Comparison of ENCODE assay signal across 19 cellular contexts in the genomic region with DNA sequence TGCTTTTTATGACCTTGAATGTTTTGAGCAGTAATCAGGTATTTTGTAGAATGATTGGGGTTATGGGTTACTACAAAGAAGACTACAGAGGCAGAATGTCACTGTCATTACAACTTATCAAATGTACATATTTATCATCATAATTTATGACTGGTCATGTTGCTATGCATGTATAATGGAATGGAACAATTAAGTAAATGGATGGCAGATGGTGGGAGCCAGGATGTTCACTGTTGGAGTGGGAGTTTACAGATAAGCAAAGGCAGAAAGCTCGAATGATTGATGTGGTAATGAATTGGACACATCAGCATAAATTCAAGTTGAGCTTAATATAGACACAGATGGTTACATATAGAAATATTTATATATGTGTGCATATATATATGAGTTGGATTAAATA.
DNase-seq lines count a peak whose midpoint lies in the region; ATAC-seq and TF ChIP-seq lines count a peak whose summit lies in the region.
"Had no signal": no experiment of that assay in that cellular context is flagged by ENCODE, and none has a peak within 500 bp of the region (broad histone marks: within the 10 kb centered on the region; RNA-seq: fewer than 3 reads in every experiment).

No MANE protein-coding gene starts in this region.

- H3K4me2 ChIP-seq in PC-9 = no peak overlapping the region
- H3K4me2 ChIP-seq in mesendoderm (ENCODE audit: low read length) = no peak overlapping the region
- H3K4me2 ChIP-seq: BLaER1 treated with 17β-estradiol and CSF1 and Interleukin-3, amounts not matched to agents 10 nM and 100 nM had no signal

- H3K4me3 ChIP-seq in PC-9 = no peak overlapping the region
- no peak overlapping the region for H3K4me3 ChIP-seq in mesendoderm (ENCODE audit: low read length)
- H3K4me3 ChIP-seq: BLaER1 treated with 17β-estradiol and CSF1 and Interleukin-3, amounts not matched to agents 10 nM and 100 nM; Peyer's patch had no signal

- H3K27ac ChIP-seq in PC-9 (no peak overlapping the region), mesendoderm (ENCODE audit: low read depth, low read length) (no peak overlapping the region)
- H3K27ac ChIP-seq: BLaER1 treated with 17β-estradiol and CSF1 and Interleukin-3, amounts not matched to agents 10 nM and 100 nM; Peyer's patch had no signal

- TF ChIP-seq CTCF in PC-9 (conservative IDR thresholded peaks at IDR 0.05) = no peak

- DNase-seq in DMS 273 treated with DMSO at 0.1 percent for 48 hours (lab: John Stamatoyannopoulos, UW) = peak; percentile 2
- peak; percentile 71 for DNase-seq in NCI-H524 treated with DMSO at 0.1 percent for 48 hours (lab: John Stamatoyannopoulos, UW)
- DNase-seq in PC-9 = no peak
- DNase-seq in mesendoderm = no peak
- no peak for DNase-seq in KG1 (lab: John Stamatoyannopoulos, UW)
- no peak for DNase-seq in stimulated activated CD4-positive, alpha-beta T cell treated with anti-CD3 and anti-CD28 coated beads, Interleukin-12 subunit alpha, Interleukin-12 subunit beta, amount 100 ng/mL, for 4 hours
- DNase-seq: Caco-2; CD4-positive, alpha-beta memory T cell; GDM1; MM.1S; NCI-H1048; NCI-H2029 treated with DMSO at 0.1 percent for 48 hours; NCI-H345; NCI-H526; NK-92 treated with Interleukin-12 subunit alpha and Interleukin-12 subunit beta, amount 100 ng/mL, for 24 hours; Peyer's patch; T-helper 9 cell had no signal

- no peak overlapping the region for H2BK120ac ChIP-seq in mesendoderm (ENCODE audit: low read depth, low read length)

- H3K4me1 ChIP-seq in PC-9 (replicated peaks; ENCODE audit: insufficient read depth) (no peaks in the 10 kb centered on the region), mesendoderm (ENCODE audit: control insufficient read depth, low read depth, low read length) (no peaks in the 10 kb centered on the region)
- H3K4me1 ChIP-seq: BLaER1 treated with 17β-estradiol and CSF1 and Interleukin-3, amounts not matched to agents 10 nM and 100 nM; Caco-2; Peyer's patch had no signal

- H3K79me2 ChIP-seq in PC-9 (ENCODE audit: low read depth) = no peaks in the 10 kb centered on the region
- H3K79me2 ChIP-seq in mesendoderm (ENCODE audit: control insufficient read depth, insufficient read depth, low read length) = no peaks in the 10 kb centered on the region

- H2AK5ac ChIP-seq in mesendoderm (ENCODE audit: low read length) = no peak overlapping the region

- no peak overlapping the region for H4K8ac ChIP-seq in mesendoderm (ENCODE audit: low read depth, low read length)

- H3K79me1 ChIP-seq in mesendoderm (ENCODE audit: low read length) = no peaks in the 10 kb centered on the region

- POLR2A ChIA-PET in PC-9 (lab: Charles Lee; ENCODE audit: unreplicated experiment) = no interaction called here

- no peaks in the 10 kb centered on the region for H4K20me1 ChIP-seq in PC-9 (ENCODE audit: insufficient read depth)
- H4K20me1 ChIP-seq: BLaER1 treated with 17β-estradiol and CSF1 and Interleukin-3, amounts not matched to agents 10 nM and 100 nM had no signal

- CTCF ChIA-PET in PC-9 (lab: Charles Lee) = no interaction called here

- H3K4ac ChIP-seq in mesendoderm (ENCODE audit: low read depth, low read length) = no peak overlapping the region

- no peak overlapping the region for H2BK15ac ChIP-seq in mesendoderm (replicated peaks; ENCODE audit: low read depth)

- H3F3A ChIP-seq in PC-9 (ENCODE audit: insufficient read depth, low read depth) = no peaks in the 10 kb centered on the region

- no peak overlapping the region for H4K5ac ChIP-seq in mesendoderm (ENCODE audit: low read length)

- H2BK5ac ChIP-seq in mesendoderm (ENCODE audit: low read length) = no peak overlapping the region

- no CpG with 5 or more reads among the region's 1 CpG for WGBS in mesendoderm (ENCODE audit: extremely low coverage, insufficient coverage, low lambda C conversion rate)

- no peaks in the 10 kb centered on the region for H3K9me3 ChIP-seq in PC-9 (ENCODE audit: insufficient read depth, low read depth)
- H3K9me3 ChIP-seq: BLaER1 treated with 17β-estradiol and CSF1 and Interleukin-3, amounts not matched to agents 10 nM and 100 nM; Caco-2; Peyer's patch had no signal

- H3K9ac ChIP-seq in mesendoderm (ENCODE audit: low read length) = no peak overlapping the region
- H3K9ac ChIP-seq: BLaER1 treated with 17β-estradiol and CSF1 and Interleukin-3, amounts not matched to agents 10 nM and 100 nM had no signal

- H2AFZ ChIP-seq in PC-9 = 0 out of 2 replicates have a peak overlapping the region, but pooled peaks have one; percentile 22

- H3K18ac ChIP-seq in mesendoderm (ENCODE audit: low read length) = no peak overlapping the region

- H3K56ac ChIP-seq in mesendoderm (ENCODE audit: low read length) = no peak overlapping the region

- H3K23ac ChIP-seq in mesendoderm (ENCODE audit: low read length) = no peak overlapping the region

- no peaks in the 10 kb centered on the region for H3K9me2 ChIP-seq in PC-9 (ENCODE audit: insufficient read depth)

- ATAC-seq in GM21825 (IDR thresholded peaks at IDR 0.05; ENCODE audit: unreplicated experiment) = no peak

- no TSS peak for BruUV-seq in PC-9 (replicated peaks; lab: Mats Ljungman, UMichigan)

- intact Hi-C loops in PC-9 (cut with micrococcal nuclease; ENCODE audit: unreplicated experiment) = no loop called here

- no peaks in the 10 kb centered on the region for H3K27me3 ChIP-seq in PC-9 (ENCODE audit: insufficient read depth, low read depth)
- no peaks in the 10 kb centered on the region for H3K27me3 ChIP-seq in mesendoderm (ENCODE audit: insufficient read depth, low read length, poor library complexity)
- H3K27me3 ChIP-seq: BLaER1 treated with 17β-estradiol and CSF1 and Interleukin-3, amounts not matched to agents 10 nM and 100 nM; Peyer's patch had no signal

- no peaks in the 10 kb centered on the region for H3K36me3 ChIP-seq in PC-9 (ENCODE audit: low read depth)
- no peaks in the 10 kb centered on the region for H3K36me3 ChIP-seq in mesendoderm (ENCODE audit: control insufficient read depth, insufficient read depth, low read length)
- H3K36me3 ChIP-seq: BLaER1 treated with 17β-estradiol and CSF1 and Interleukin-3, amounts not matched to agents 10 nM and 100 nM; Peyer's patch had no signal

Comparison
In these comparisons a context has a peak if more than half of its experiments do, and no peak if none do; other contexts are left out.
1. DNase-seq: peak in DMS 273 treated with DMSO at 0.1 percent for 48 hours (single experiment) and NCI-H524 treated with DMSO at 0.1 percent for 48 hours (single experiment); none in PC-9 (0 of 2), mesendoderm (single experiment), KG1 (single experiment) and stimulated activated CD4-positive, alpha-beta T cell treated with anti-CD3 and anti-CD28 coated beads, Interleukin-12 subunit alpha, Interleukin-12 subunit beta, amount 100 ng/mL, for 4 hours (single experiment).